ENCODE assay signal across 8 cellular contexts in the genomic region with DNA sequence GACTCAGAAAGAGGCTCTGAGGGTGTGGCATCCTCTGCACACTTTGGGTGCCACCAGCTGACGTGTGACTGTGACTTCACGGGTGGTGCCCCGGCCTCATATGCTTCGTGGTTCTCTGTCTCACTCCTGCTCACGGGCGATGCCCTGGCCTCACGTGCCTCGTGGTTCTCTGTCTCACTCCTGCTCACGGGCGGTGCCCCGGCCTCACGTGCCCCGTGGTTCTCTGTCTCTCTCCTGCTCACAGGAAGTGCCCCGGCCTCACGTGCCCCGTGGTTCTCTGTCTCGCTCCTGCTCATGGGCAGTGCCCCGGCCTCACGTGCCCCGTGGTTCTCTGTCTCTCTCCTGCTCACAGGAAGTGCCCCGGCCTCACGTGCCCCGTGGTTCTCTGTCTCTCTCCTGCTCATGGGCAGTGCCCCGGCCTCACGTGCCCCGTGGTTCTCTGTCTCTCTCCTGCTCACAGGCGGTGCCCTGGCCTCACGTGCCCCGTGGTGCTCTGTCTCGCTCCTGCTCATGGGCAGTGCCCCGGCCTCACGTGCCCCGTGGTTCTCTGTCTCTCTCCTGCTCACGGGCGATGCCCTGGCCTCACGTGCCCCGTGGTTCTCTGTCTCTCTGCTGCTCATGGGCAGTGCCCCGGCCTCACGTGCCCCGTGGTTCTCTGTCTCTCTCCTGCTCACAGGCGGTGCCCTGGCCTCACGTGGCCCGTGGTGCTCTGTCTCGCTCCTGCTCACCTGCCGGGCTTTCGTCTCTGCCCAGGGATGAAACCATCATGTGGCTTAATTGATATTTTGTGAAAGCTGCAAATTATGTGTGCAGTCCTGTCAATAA.
DNase-seq lines count a peak whose midpoint lies in the region; ATAC-seq, FAIRE-seq and TF ChIP-seq lines count a peak whose summit lies in the region.
"Not testable (repeated sequence)": the region's sequence is repeated elsewhere in the genome, so short reads cannot be mapped to it uniquely, and the experiment has no call there.

No MANE protein-coding gene starts in this region.

- H3K27ac ChIP-seq in BLaER1; Peyer's patch; GM12878 (ENCODE audit: control insufficient read depth, insufficient read depth); lung (ENCODE audit: low read depth in 1 of 2, low read length in 1 of 2): not testable (repeated sequence)

- not testable (repeated sequence) for H3K27me3 Mint-ChIP-seq in activated T-cell treated with anti-CD3 and anti-CD28 coated beads, Interleukin-2, amount 50 U/mL, for 4 hours (ENCODE audit: low read depth)

- H3K4me1 Mint-ChIP-seq in activated T-cell treated with anti-CD3 and anti-CD28 coated beads, Interleukin-2, amount 50 U/mL, for 4 hours (ENCODE audit: low read depth): peaks cover 18% of the 10 kb centered on the region

- peak; percentile 41 to 72 (median 44) for DNase-seq in Peyer's patch
- DNase-seq in activated CD4-positive, alpha-beta T cell treated with anti-CD3 and anti-CD28 coated beads, Interleukin-2, amount 50 U/mL, for 1 hour: peak; percentile 71
- DNase-seq in activated T-cell treated with anti-CD3 and anti-CD28 coated beads, Interleukin-2, amount 50 U/mL, for 4 hours: peak; percentile 39
- DNase-seq in GM12878 (ENCODE audit: low read depth, low spot score): not testable (repeated sequence)
- peak; percentile 18 for DNase-seq in lung (ENCODE audit: low spot score)
- DNase-seq in stimulated activated CD4-positive, alpha-beta T cell treated with anti-CD3 and anti-CD28 coated beads, Interleukin-2, amount 100 ng/mL, for 24 hours: peak; percentile 31 to 33
- peak; percentile 37 to 51 for DNase-seq in stimulated activated CD8-positive, alpha-beta memory T cell treated with anti-CD3 and anti-CD28 coated beads, Interleukin-7, amount 100 ng/mL, for 4 hours (ENCODE audit: low read depth in 2 of 2)

- CTCF ChIA-PET in GM12878 (lab: Yijun Ruan, JAX): not testable (repeated sequence)

- H2AFZ ChIP-seq in GM12878 (ENCODE audit: control insufficient read depth, low read depth, low read length): not testable (repeated sequence)

- not testable (repeated sequence) for BruUV-seq in GM12878 (replicated peaks; lab: Mats Ljungman, UMichigan)

- not testable (repeated sequence) for TF ChIP-seq CTCF in Peyer's patch (IDR thresholded peaks at IDR 0.05); GM12878 (IDR thresholded peaks at IDR 0.05 in 2 of 3, conservative IDR thresholded peaks at IDR 0.05 in 1 of 3; ENCODE audit: control insufficient read depth in 2 of 3, extremely low read depth in 1 of 3, insufficient read depth in 1 of 3, low read depth in 3 of 3, low read length in 3 of 3); lung (IDR thresholded peaks at IDR 0.05; ENCODE audit: control extremely low read depth, extremely low read depth)

- H3K79me2 ChIP-seq in GM12878 (ENCODE audit: control insufficient read depth, insufficient read depth, low read length): not testable (repeated sequence)

- H3K9ac ChIP-seq in BLaER1; GM12878 (ENCODE audit: control insufficient read depth, insufficient read depth, low read length): not testable (repeated sequence)

- POLR2A ChIA-PET in GM12878 (lab: Charles Lee): not testable (repeated sequence)

- RAD21 ChIA-PET in GM12878 (lab: Charles Lee; ENCODE audit: unreplicated experiment): not testable (repeated sequence)

- not testable (repeated sequence) for FAIRE-seq in GM12878 (lab: Jason Lieb, UNC)

- H3K4me3 Mint-ChIP-seq in activated T-cell treated with anti-CD3 and anti-CD28 coated beads, Interleukin-2, amount 50 U/mL, for 4 hours: not testable (repeated sequence)

- not testable (repeated sequence) for H3K36me3 Mint-ChIP-seq in activated T-cell treated with anti-CD3 and anti-CD28 coated beads, Interleukin-2, amount 50 U/mL, for 4 hours (ENCODE audit: insufficient read depth)

- peaks cover 30% of the 10 kb centered on the region for H3K9me3 ChIP-seq in BLaER1
- not testable (repeated sequence) for H3K9me3 ChIP-seq in Peyer's patch; GM12878 (replicated peaks; ENCODE audit: control insufficient read depth, insufficient read depth, low read length); lung (ENCODE audit: control insufficient read depth in 2 of 2, insufficient read depth in 1 of 2, low read length in 1 of 2)

- peaks cover 68% of the 10 kb centered on the region for H3K36me3 ChIP-seq in BLaER1
- H3K36me3 ChIP-seq in Peyer's patch; GM12878 (ENCODE audit: control insufficient read depth in 2 of 2, insufficient read depth in 2 of 2, low read length in 1 of 2); lung (ENCODE audit: control insufficient read depth in 2 of 2, insufficient read depth in 2 of 2, low read length in 2 of 2): not testable (repeated sequence)

- not testable (repeated sequence) for TF ChIP-seq EP300 in GM12878 (IDR thresholded peaks at IDR 0.05; ENCODE audit: borderline replicate concordance in 1 of 2, control insufficient read depth in 1 of 2, low read depth in 2 of 2, low read length in 2 of 2)

- not testable (repeated sequence) for H3K9me3 Mint-ChIP-seq in activated T-cell treated with anti-CD3 and anti-CD28 coated beads, Interleukin-2, amount 50 U/mL, for 4 hours

- WGBS in GM12878 (ENCODE audit: insufficient coverage, insufficient replicate concordance, low lambda C conversion rate, missing lambda C conversion rate): 36% methylated on average over 38 of the region's 46 CpGs
- 60 to 66% methylated on average over 16 to 46 of the region's 46 CpGs for WGBS in lung, 2 donors

- TF ChIP-seq POLR2A in Peyer's patch (IDR thresholded peaks at IDR 0.05); GM12878 (IDR thresholded peaks at IDR 0.05; ENCODE audit: low read depth, low read length): not testable (repeated sequence)

- H3K4me1 ChIP-seq in BLaER1: peaks cover 14% of the 10 kb centered on the region
- H3K4me1 ChIP-seq in Peyer's patch; GM12878 (ENCODE audit: control insufficient read depth, insufficient read depth, low read length); lung (ENCODE audit: control insufficient read depth in 2 of 2, insufficient read depth in 2 of 2, low read length in 2 of 2): not testable (repeated sequence)

- not testable (repeated sequence) for TF ChIP-seq RAD21 in GM12878 (IDR thresholded peaks at IDR 0.05; ENCODE audit: insufficient read depth, low read depth, low read length)

- H3K4me2 ChIP-seq in BLaER1: peak overlapping the region; percentile 22; the same call in 1 of the 2 replicates
- H3K4me2 ChIP-seq in GM12878 (ENCODE audit: control insufficient read depth, insufficient read depth): not testable (repeated sequence)

- not testable (repeated sequence) for H4K20me1 ChIP-seq in BLaER1; GM12878 (ENCODE audit: control insufficient read depth, insufficient read depth)

- ATAC-seq in activated T-cell treated with anti-CD3 and anti-CD28 coated beads, Interleukin-2, amount 50 U/mL, for 4 hours: peak in 1 of 2 donors; percentile 66
- ATAC-seq in GM12878: peak; percentile 45
- ATAC-seq in lung (ENCODE audit: insufficient read depth, low FRiP score): not testable (repeated sequence)

- SMC1A ChIA-PET in GM12878 (lab: Charles Lee; ENCODE audit: uncharacterized antibody, unreplicated experiment): not testable (repeated sequence)

- in situ Hi-C loops in GM12878 (cut with MboI): not testable (repeated sequence)

- not testable (repeated sequence) for H3K4me3 ChIP-seq in BLaER1, Peyer's patch, GM12878, lung

- not testable (repeated sequence) for H3K27me3 ChIP-seq in BLaER1; Peyer's patch; GM12878 (replicated peaks in 1 of 2; ENCODE audit: control insufficient read depth in 2 of 2, insufficient read depth in 2 of 2, low read length in 1 of 2); lung (ENCODE audit: control insufficient read depth, insufficient read depth)

- intact Hi-C loops in GM12878 (cut with micrococcal nuclease; ENCODE audit: unreplicated experiment): not testable (repeated sequence)

TF ChIP-seq in GM12878, 131 proteins besides CTCF, POLR2A, EP300 and RAD21:
- TF ChIP-seq BHLHE40 (IDR thresholded peaks at IDR 0.05; ENCODE audit: borderline replicate concordance in 1 of 2, low read depth in 2 of 2, low read length in 1 of 2): peak; percentile 58 to 70; a peak in 3 of 4 replicates
